In genomic region chr10:116742367-116743265, GRCh38 we compare ENCODE assay signal across 8 cellular contexts. TPM values are rescaled to one million over a fixed set of nuclear protein-coding genes. Genes with fewer than 3 reads are reported as not detected.
DNase-seq lines count a peak whose midpoint lies in the region; ATAC-seq and TF ChIP-seq lines count a peak whose summit lies in the region.

Gene HSPA12A (minus strand): TSS chr10:116742566. CDS start chr10:116742469, 97 bp downstream.

- peak within 1 kb of the TSS; percentile 69 for H3K23ac ChIP-seq in neuronal stem cell (ENCODE audit: low read depth, low read length, poor library complexity)

- no peaks in the 10 kb centered on the region for H3K9me3 Mint-ChIP-seq in activated naive CD8-positive, alpha-beta T cell treated with anti-CD3 and anti-CD28 coated beads for 36 hours
- peaks cover 18% of the 10 kb centered on the region for H3K9me3 Mint-ChIP-seq in glutamatergic neuron (ENCODE audit: unreplicated experiment)

- H4K91ac ChIP-seq in neuronal stem cell (ENCODE audit: low read depth, low read length, poor library complexity), result no peak within 1 kb of the TSS

- CTCF ChIA-PET in BJ (lab: Yijun Ruan, JAX), result interaction anchor here (0.9 to 1.6 kb wide), 3 partner anchors 46 to 61 kb away, joined by 3 to 12 read pairs (median 4); no protein-coding TSS in a partner anchor

- H3K27me3 Mint-ChIP-seq in activated naive CD8-positive, alpha-beta T cell treated with anti-CD3 and anti-CD28 coated beads for 36 hours, result peaks cover 75% of the 10 kb centered on the region
- peaks cover 18% of the 10 kb centered on the region for H3K27me3 Mint-ChIP-seq in glutamatergic neuron (ENCODE audit: unreplicated experiment)

- ATAC-seq in GM19025 (IDR thresholded peaks at IDR 0.05; ENCODE audit: low read depth, unreplicated experiment) (peak; percentile 97), HG03139 (IDR thresholded peaks at IDR 0.05; ENCODE audit: unreplicated experiment) (peak; percentile 94)

- peak within 1 kb of the TSS; percentile 27 for H2BK120ac ChIP-seq in neuronal stem cell (ENCODE audit: low read depth, low read length)

- POLR2A ChIA-PET in BJ (lab: Charles Lee), result no interaction called here

- peak within 1 kb of the TSS; percentile 96 for H3K9ac ChIP-seq in neuronal stem cell (ENCODE audit: low read depth, low read length, poor library complexity)

- peak within 1 kb of the TSS; percentile 49 for H2BK15ac ChIP-seq in neuronal stem cell (ENCODE audit: low read length)

- H3K4me3 ChIP-seq in BJ (ENCODE audit: low read depth, low read length) (peak within 1 kb of the TSS; percentile 67), Peyer's patch (peak within 1 kb of the TSS; percentile 50 to 98 (median 67)), neuronal stem cell (ENCODE audit: low read length in 2 of 2) (peak within 1 kb of the TSS; percentile 58 to 88), tibial artery (peak within 1 kb of the TSS; percentile 82 to 90)

- TF ChIP-seq CTCF in BJ (IDR thresholded peaks at IDR 0.05; ENCODE audit: insufficient read depth, low read depth, low read length) (no peak), Peyer's patch (IDR thresholded peaks at IDR 0.05) (peak in 1 of 6 experiments; percentile 8), glutamatergic neuron (IDR thresholded peaks at IDR 0.05; ENCODE audit: partially characterized antibody, unreplicated experiment) (no peak), tibial artery (IDR thresholded peaks at IDR 0.05) (peak; percentile 15 to 26)

- peak within 1 kb of the TSS; percentile 99 for H3K18ac ChIP-seq in neuronal stem cell (ENCODE audit: low read length)

- H3K4me1 ChIP-seq in Peyer's patch (peaks cover 0 to 18% (median 4%) of the 10 kb centered on the region in 4 donors), neuronal stem cell (ENCODE audit: control insufficient read depth in 2 of 2, insufficient read depth in 1 of 2, low read depth in 1 of 2, low read length in 2 of 2) (peaks cover 6 to 11% of the 10 kb centered on the region in 2 donors), tibial artery (peaks cover 0 to 16% (median 13%) of the 10 kb centered on the region in 4 donors)

- H3K79me1 ChIP-seq in neuronal stem cell (ENCODE audit: low read depth, low read length), result no peaks in the 10 kb centered on the region

- no peak within 1 kb of the TSS for H2BK5ac ChIP-seq in neuronal stem cell (ENCODE audit: low read length)

- peak within 1 kb of the TSS; percentile 99 for H3K4me2 ChIP-seq in neuronal stem cell (ENCODE audit: insufficient read depth, low read length, poor library complexity, severe bottlenecking)

- peak; percentile 52 for DNase-seq in BJ (ENCODE audit: low read depth)
- DNase-seq in Peyer's patch, result peak; percentile 17 to 89 (median 78)
- DNase-seq in activated naive CD8-positive, alpha-beta T cell treated with anti-CD3 and anti-CD28 coated beads for 36 hours, result peak; percentile 67
- peak; percentile 85 for DNase-seq in glutamatergic neuron
- peak; percentile 77 for DNase-seq in neuronal stem cell (ENCODE audit: low spot score)
- peak; percentile 81 to 91 for DNase-seq in tibial artery

- no peaks in the 10 kb centered on the region for H3K27me3 ChIP-seq in BJ (ENCODE audit: control insufficient read depth, insufficient read depth, low read length)
- H3K27me3 ChIP-seq in Peyer's patch, result no peaks in the 10 kb centered on the region
- peaks cover 0 to 55% (median 40%) of the 10 kb centered on the region in 3 experiments for H3K27me3 ChIP-seq in neuronal stem cell (ENCODE audit: control insufficient read depth in 3 of 3, insufficient read depth in 3 of 3, low read depth in 1 of 3, low read length in 3 of 3)
- H3K27me3 ChIP-seq in tibial artery, result no peaks in the 10 kb centered on the region

- no CpG with 5 or more reads among the region's 114 CpGs for WGBS in neuronal stem cell (ENCODE audit: extremely low coverage in 2 of 2, insufficient read length in 2 of 2, insufficient replicate concordance in 1 of 2), 2 donors

- no peaks in the 10 kb centered on the region for H3K9me3 ChIP-seq in Peyer's patch
- no peaks in the 10 kb centered on the region for H3K9me3 ChIP-seq in neuronal stem cell (replicated peaks in 1 of 2; ENCODE audit: control insufficient read depth in 2 of 2, insufficient read depth in 1 of 2, low read depth in 1 of 2, low read length in 2 of 2)
- no peaks in the 10 kb centered on the region for H3K9me3 ChIP-seq in tibial artery

- no peaks in the 10 kb centered on the region for H3K36me3 ChIP-seq in BJ (ENCODE audit: control insufficient read depth, insufficient read depth, low read length)
- H3K36me3 ChIP-seq in Peyer's patch, result no peaks in the 10 kb centered on the region
- no peaks in the 10 kb centered on the region for H3K36me3 ChIP-seq in neuronal stem cell (replicated peaks in 1 of 2; ENCODE audit: control insufficient read depth in 2 of 2, insufficient read depth in 2 of 2, low read length in 2 of 2)
- no peaks in the 10 kb centered on the region for H3K36me3 ChIP-seq in tibial artery

- H2AFZ ChIP-seq in neuronal stem cell (ENCODE audit: low read length), result peak within 1 kb of the TSS; percentile 98

- H3K27ac ChIP-seq in Peyer's patch (peak within 1 kb of the TSS; percentile 67 to 94 (median 78)), neuronal stem cell (replicated peaks; ENCODE audit: low read length) (no peak within 1 kb of the TSS), tibial artery (peak within 1 kb of the TSS; percentile 92 to 94)

- no peak within 1 kb of the TSS for H3K4ac ChIP-seq in neuronal stem cell (ENCODE audit: low read length)

- TF ChIP-seq POLR2A in Peyer's patch (IDR thresholded peaks at IDR 0.05), result no peak

- H3K36me3 Mint-ChIP-seq in activated naive CD8-positive, alpha-beta T cell treated with anti-CD3 and anti-CD28 coated beads for 36 hours, result no peaks in the 10 kb centered on the region
- H3K36me3 Mint-ChIP-seq in glutamatergic neuron (ENCODE audit: unreplicated experiment), result peaks cover 5% of the 10 kb centered on the region

- no peak within 1 kb of the TSS for H3K14ac ChIP-seq in neuronal stem cell (ENCODE audit: low read length)

- no peak within 1 kb of the TSS for H3K27ac Mint-ChIP-seq in activated naive CD8-positive, alpha-beta T cell treated with anti-CD3 and anti-CD28 coated beads for 36 hours
- no peak within 1 kb of the TSS for H3K27ac Mint-ChIP-seq in glutamatergic neuron (ENCODE audit: unreplicated experiment)

- H3K4me1 Mint-ChIP-seq in activated naive CD8-positive, alpha-beta T cell treated with anti-CD3 and anti-CD28 coated beads for 36 hours, result no peaks in the 10 kb centered on the region
- peaks cover 23% of the 10 kb centered on the region for H3K4me1 Mint-ChIP-seq in glutamatergic neuron (ENCODE audit: low read depth, unreplicated experiment)

- no peak within 1 kb of the TSS for H4K8ac ChIP-seq in neuronal stem cell (ENCODE audit: low read depth, low read length)

- intact Hi-C loops in tibial artery (cut with DNase I; ENCODE audit: low total_unique reads), result no loop called here

- H2BK12ac ChIP-seq in neuronal stem cell (ENCODE audit: low read length), result no peak within 1 kb of the TSS

- H3K4me3 Mint-ChIP-seq in activated naive CD8-positive, alpha-beta T cell treated with anti-CD3 and anti-CD28 coated beads for 36 hours, result peak within 1 kb of the TSS; percentile 42
- peak within 1 kb of the TSS; percentile 79 for H3K4me3 Mint-ChIP-seq in glutamatergic neuron (ENCODE audit: unreplicated experiment)

- peak within 1 kb of the TSS; percentile 51 for H2AK5ac ChIP-seq in neuronal stem cell (ENCODE audit: low read depth, low read length)

RNA-seq across cellular contexts. Expression of gene HSPA12A, which starts in this region (rescaled TPM):
- 7.0 and 7.9 TPM in 2 replicates for polyA plus RNA-seq in BJ (2011; rRNA removed)
- 7.6 and 9.0 TPM in 2 replicates for polyA minus RNA-seq in BJ (2011; rRNA and poly(A)+ RNA removed)
- 10 to 100 TPM in 1 of 4 donors, 1 to 10 TPM in 3; 2.6 to 15.7 (median 6.8) TPM for total RNA-seq in Peyer's patch
- under 1 TPM; 0.06 to 0.08 TPM for total RNA-seq in activated naive CD8-positive, alpha-beta T cell treated with anti-CD3 and anti-CD28 coated beads for 36 hours
- total RNA-seq in glutamatergic neuron (ENCODE audit: unreplicated experiment), result 75.0 TPM
- polyA plus RNA-seq in neuronal stem cell (2013, experiment 1 of 2), result 3.1 TPM
- polyA plus RNA-seq in neuronal stem cell (2013, experiment 2 of 2), result 3.2 TPM

Comparison
In these comparisons a context has a peak if more than half of its experiments do, and no peak if none do; other contexts are left out.
1. Peak in DNase-seq in activated naive CD8-positive, alpha-beta T cell treated with anti-CD3 and anti-CD28 coated beads for 36 hours; RNA of the gene not detected or under 1 TPM.
2. CTCF ChIP-seq: peak in tibial artery (2 of 2); none in BJ (single experiment) and glutamatergic neuron (single experiment).
3. Peak in every context shown above with its lines, with median percentiles within 50 percentile points of each other: DNase-seq and H3K4me3 ChIP-seq.